8 cellular contexts compared by ENCODE assay signal in genomic region chr5:10856646-10857332, GRCh38.
A peak's percentile ranks its signal among the peaks of the same experiment; 100 is the strongest.
DNase-seq lines count a peak whose midpoint lies in the region; ATAC-seq, FAIRE-seq and TF ChIP-seq lines count a peak whose summit lies in the region.

No MANE protein-coding gene starts in this region.

- H3K4ac ChIP-seq in H1 (replicated peaks; ENCODE audit: insufficient read length, low read depth, low read length) = no peak overlapping the region

- no peak overlapping the region for H3K14ac ChIP-seq in H1 (ENCODE audit: insufficient read length)

- peak overlapping the region; percentile 99 for H2BK12ac ChIP-seq in H1 (ENCODE audit: low read depth, low read length)

- peak overlapping the region; percentile 55 to 73 for H3K4me2 ChIP-seq in H1 (ENCODE audit: insufficient read depth in 1 of 2, low read depth in 2 of 2, low read length in 2 of 2)

- FAIRE-seq in H1 (lab: Jason Lieb, UNC) = peak; percentile 88

- H3K18ac ChIP-seq in H1 (ENCODE audit: extremely low read depth, low read length) = peak overlapping the region; percentile 56

- 0 out of 3 replicates have a peak, but pooled peaks of 1 of the 2 experiments have one; percentile 55 for TF ChIP-seq EP300 in H1 (IDR thresholded peaks at IDR 0.05; ENCODE audit: borderline replicate concordance in 1 of 2, low read depth in 2 of 2, low read length in 2 of 2)

- TF ChIP-seq RAD21 in H1 (IDR thresholded peaks at IDR 0.05 in 1 of 2, conservative IDR thresholded peaks at IDR 0.05 in 1 of 2; ENCODE audit: low read depth in 2 of 2, low read length in 2 of 2) = peak; percentile 50 to 60; a peak in 3 of 4 replicates

- H3K79me1 ChIP-seq in H1 (ENCODE audit: low read depth, low read length) = no peaks in the 10 kb centered on the region

- CTCF ChIA-PET in H1 (lab: Charles Lee; ENCODE audit: partially characterized antibody) = interaction anchor here (0.7 to 5.5 kb wide), 35 partner anchors 9 to 561 kb away, joined by 3 to 38 read pairs (median 4); no protein-coding TSS in a partner anchor

- peak overlapping the region; percentile 88 for H2BK20ac ChIP-seq in H1 (ENCODE audit: low read length)

- TF ChIP-seq CTCF in H1 (IDR thresholded peaks at IDR 0.05; ENCODE audit: control extremely low read depth in 1 of 3, insufficient read depth in 1 of 3, low read depth in 1 of 3, low read length in 3 of 3) = peak; percentile 76 to 91 (median 86)
- TF ChIP-seq CTCF in mesothelial cell of epicardium (IDR thresholded peaks at IDR 0.05; ENCODE audit: unreplicated experiment) = peak; percentile 93
- peak; percentile 78 for TF ChIP-seq CTCF in upper lobe of right lung (IDR thresholded peaks at IDR 0.05)
- TF ChIP-seq CTCF in lower leg skin (IDR thresholded peaks at IDR 0.05) = no peak

- H3K4me3 ChIP-seq in H1 (ENCODE audit: extremely low read depth in 1 of 4, insufficient read depth in 2 of 4, low read depth in 3 of 4, low read length in 4 of 4) = peak overlapping the region in 3 of 4 experiments; percentile 2 to 48 (median 20); a peak in 4 of 8 replicates
- no peak overlapping the region for H3K4me3 ChIP-seq in upper lobe of right lung
- no peak overlapping the region for H3K4me3 ChIP-seq in lower leg skin (ENCODE audit: low read depth, poor library complexity, severe bottlenecking)

- peak; percentile 14 for DNase-seq in COLO829 (ENCODE audit: low spot score)
- DNase-seq in T-helper 17 cell = no peak
- peak; percentile 70 to 92 for DNase-seq in H1 (ENCODE audit: low read depth in 1 of 2, low spot score in 2 of 2)
- DNase-seq in mesothelial cell of epicardium (ENCODE audit: low spot score in 2 of 2, unreplicated experiment in 2 of 2) = peak; percentile 63 to 91
- DNase-seq in upper lobe of right lung = peak; percentile 76
- DNase-seq in lower leg skin (ENCODE audit: low spot score in 2 of 2) = no peak

- H3K9me3 ChIP-seq in T-helper 17 cell (ENCODE audit: control insufficient read depth, low read length, poor library complexity, severe bottlenecking) = no peaks in the 10 kb centered on the region
- no peaks in the 10 kb centered on the region for H3K9me3 ChIP-seq in H1 (ENCODE audit: insufficient read depth in 2 of 2, low read depth in 1 of 2, low read length in 1 of 2)
- no peaks in the 10 kb centered on the region for H3K9me3 ChIP-seq in upper lobe of right lung

- H4K91ac ChIP-seq in H1 (replicated peaks; ENCODE audit: insufficient read length, low read length) = peak overlapping the region; percentile 48

- H2BK5ac ChIP-seq in H1 (ENCODE audit: low read depth, low read length) = peak overlapping the region; percentile 76; the same call in 1 of the 2 replicates

- H3K9ac ChIP-seq in H1 (replicated peaks in 1 of 4; ENCODE audit: extremely low read depth in 1 of 4, low read depth in 3 of 4, low read length in 3 of 4) = no peak overlapping the region; a peak in 1 of 7 replicates

- H3K27ac ChIP-seq in H1 (ENCODE audit: low read depth, low read length) (no peak overlapping the region), upper lobe of right lung (no peak overlapping the region)

- H3K27me3 Mint-ChIP-seq in T-helper 17 cell (peaks cover 49% of the 10 kb centered on the region), mesothelial cell of epicardium (ENCODE audit: low read depth) (peaks cover 24% of the 10 kb centered on the region)

- no peaks in the 10 kb centered on the region for H4K20me1 ChIP-seq in H1 (replicated peaks in 1 of 2; ENCODE audit: control insufficient read depth in 1 of 2, insufficient read depth in 2 of 2, low read length in 2 of 2)

- peak overlapping the region; percentile 35; the same call in 1 of the 2 replicates for H4K8ac ChIP-seq in H1 (ENCODE audit: extremely low read depth, insufficient read depth, low read length)

- H3K27ac Mint-ChIP-seq in T-helper 17 cell (peak overlapping the region; percentile 14), mesothelial cell of epicardium (peak overlapping the region; percentile 83)

- H3K4me1 ChIP-seq in H1 (replicated peaks in 1 of 4; ENCODE audit: control insufficient read depth in 3 of 4, insufficient read depth in 4 of 4, low read length in 3 of 4) (peaks cover 4 to 16% (median 14%) of the 10 kb centered on the region in 4 experiments), upper lobe of right lung (peaks cover 7% of the 10 kb centered on the region)

- intact Hi-C loops in upper lobe of right lung (cut with DNase I) (no loop called here), lower leg skin (cut with DNase I; ENCODE audit: low total_unique reads) (no loop called here)

- POLR2A ChIA-PET in H1 (lab: Charles Lee; ENCODE audit: partially characterized antibody) = interaction anchor here (1.6 to 1.7 kb wide), 2 partner anchors 11 to 21 kb away, joined by 4 to 5 read pairs; no protein-coding TSS in a partner anchor

- peak; percentile 61 for ATAC-seq in HG02884 (IDR thresholded peaks at IDR 0.05; ENCODE audit: unreplicated experiment)
- ATAC-seq in T-helper 17 cell = no peak
- ATAC-seq in upper lobe of right lung = peak; percentile 45
- no peak for ATAC-seq in GM21381 (IDR thresholded peaks at IDR 0.05; ENCODE audit: unreplicated experiment)

- TF ChIP-seq POLR2A in H1 (IDR thresholded peaks at IDR 0.05; ENCODE audit: control extremely low read depth in 1 of 2, low read depth in 2 of 2, low read length in 2 of 2) (no peak), lower leg skin (IDR thresholded peaks at IDR 0.05) (no peak)

- H3K23me2 ChIP-seq in H1 (ENCODE audit: low read depth, low read length) = no peaks in the 10 kb centered on the region

- H3K23ac ChIP-seq in H1 (ENCODE audit: insufficient read length) = no peak overlapping the region

- H3K4me3 Mint-ChIP-seq in T-helper 17 cell (no peak overlapping the region), mesothelial cell of epicardium (peak overlapping the region; percentile 32)

- H3K36me3 Mint-ChIP-seq in T-helper 17 cell (ENCODE audit: low read depth) = no peaks in the 10 kb centered on the region
- no peaks in the 10 kb centered on the region for H3K36me3 Mint-ChIP-seq in mesothelial cell of epicardium

- no peak overlapping the region for H4K5ac ChIP-seq in H1 (ENCODE audit: insufficient read length, low read depth, low read length)

- H3K36me3 ChIP-seq in H1 (ENCODE audit: control insufficient read depth in 2 of 4, insufficient read depth in 4 of 4, low read length in 3 of 4) = no peaks in the 10 kb centered on the region
- H3K36me3 ChIP-seq in upper lobe of right lung = no peaks in the 10 kb centered on the region

- H3K9me3 Mint-ChIP-seq in mesothelial cell of epicardium = peaks cover 9% of the 10 kb centered on the region

- H2BK15ac ChIP-seq in H1 (ENCODE audit: low read length) = peak overlapping the region; percentile 89; the same call in 1 of the 2 replicates

- H3K27me3 ChIP-seq in H1 (replicated peaks in 1 of 4; ENCODE audit: control insufficient read depth in 3 of 4, extremely low read depth in 1 of 4, insufficient read depth in 3 of 4, low read length in 3 of 4) (peaks cover 0 to 10% (median 6%) of the 10 kb centered on the region in 4 experiments; a peak in 3 of 7 replicates), upper lobe of right lung (peaks cover 9% of the 10 kb centered on the region)

- H3K56ac ChIP-seq in H1 (replicated peaks; ENCODE audit: insufficient read length, low read depth, low read length) = no peak overlapping the region

- H2AFZ ChIP-seq in H1 (ENCODE audit: low read length) = peak overlapping the region; percentile 93; the same call in 1 of the 2 replicates

- H2BK120ac ChIP-seq in H1 (replicated peaks; ENCODE audit: low read depth, low read length) = no peak overlapping the region

- H2AK5ac ChIP-seq in H1 (ENCODE audit: low read depth, low read length) = peak overlapping the region; percentile 96; the same call in 1 of the 2 replicates

- H3K4me1 Mint-ChIP-seq in T-helper 17 cell (no peaks in the 10 kb centered on the region), mesothelial cell of epicardium (peaks cover 18% of the 10 kb centered on the region)

- H3K79me2 ChIP-seq in H1 (ENCODE audit: control insufficient read depth in 1 of 2, insufficient read depth in 2 of 2, low read length in 2 of 2) = no peaks in the 10 kb centered on the region

- WGBS in H1 (ENCODE audit: extremely low coverage in 1 of 2, insufficient coverage in 1 of 2, insufficient read length in 1 of 2, insufficient replicate concordance in 2 of 2, low coverage in 1 of 2, low lambda C conversion rate in 2 of 2, missing lambda C conversion rate in 1 of 2), 2 experiments = 21% methylated on average over 16 of the region's 16 CpGs; no CpG with 5 or more reads in 1 of the 2 experiments
- WGBS in lower leg skin, 2 donors = 16 to 31% methylated on average over 16 of the region's 16 CpGs

TF ChIP-seq in H1, 55 proteins besides CTCF, POLR2A, EP300 and RAD21 (continues in another document):
- TF ChIP-seq NRF1 (IDR thresholded peaks at IDR 0.05; ENCODE audit: low read depth, low read length) = no peak
- no peak for TF ChIP-seq RBBP5 (IDR thresholded peaks at IDR 0.05; ENCODE audit: borderline replicate concordance, low read depth, low read length)
- TF ChIP-seq MAX (IDR thresholded peaks at IDR 0.05) = peak; percentile 57; the same call in 1 of the 2 replicates
- TF ChIP-seq RNF2 (IDR thresholded peaks at IDR 0.05; ENCODE audit: borderline replicate concordance, low read depth, low read length, missing control alignments, poor library complexity, severe bottlenecking) = no peak
- peak; percentile 27; the same call in 1 of the 2 replicates for TF ChIP-seq EGR1 (IDR thresholded peaks at IDR 0.05; ENCODE audit: borderline replicate concordance, low read depth, low read length)
- TF ChIP-seq TCF12 (IDR thresholded peaks at IDR 0.05; ENCODE audit: low read depth, low read length) = no peak
- TF ChIP-seq USF2 (IDR thresholded peaks at IDR 0.05; ENCODE audit: low read length) = no peak
- peak; percentile 86 for TF ChIP-seq TEAD4 (IDR thresholded peaks at IDR 0.05; ENCODE audit: low read depth, low read length)
- TF ChIP-seq RXRA (IDR thresholded peaks at IDR 0.05; ENCODE audit: insufficient read depth, low read depth, low read length) = no peak
- no peak for TF ChIP-seq KDM4A (IDR thresholded peaks at IDR 0.05; ENCODE audit: low read depth, low read length, severe bottlenecking)
- TF ChIP-seq EZH2 (IDR thresholded peaks at IDR 0.05; ENCODE audit: low read depth, low read length, severe bottlenecking) = no peak
- peak; percentile 45; the same call in 1 of the 2 replicates for TF ChIP-seq SP1 (IDR thresholded peaks at IDR 0.05; ENCODE audit: low read depth, low read length)
- TF ChIP-seq SUZ12 (IDR thresholded peaks at IDR 0.05; ENCODE audit: low read length) = no peak

Comparison
In these comparisons a context has a peak if more than half of its experiments do, and no peak if none do; other contexts are left out.
1. DNase-seq: peak in COLO829 (single experiment), H1 (2 of 2), mesothelial cell of epicardium (2 of 2) and upper lobe of right lung (single experiment); none in T-helper 17 cell (0 of 3) and lower leg skin (0 of 2).
2. ATAC-seq: peak in HG02884 (single experiment) and upper lobe of right lung (single experiment); none in T-helper 17 cell (single experiment) and GM21381 (single experiment).
3. H3K4me3 ChIP-seq: peak in H1 (3 of 4); none in upper lobe of right lung (single experiment) and lower leg skin (single experiment).
4. CTCF ChIP-seq: peak in H1 (3 of 3), mesothelial cell of epicardium (single experiment) and upper lobe of right lung (single experiment); none in lower leg skin (0 of 3).